29 cellular contexts compared by ENCODE assay signal in genomic region chr1:233815865-233816264, GRCh38.
"Had no signal": no experiment of that assay in that cellular context is flagged by ENCODE, and none has a peak within 500 bp of the region (broad histone marks: within the 10 kb centered on the region; RNA-seq: fewer than 3 reads in every experiment).

No MANE protein-coding gene starts in this region.

- H3K4me2 ChIP-seq: hepatocyte, smooth muscle cell had no signal

- H3K36me3 ChIP-seq: brain microvascular endothelial cell, gastroesophageal sphincter, pancreas, prostate gland, right atrium auricular region, stomach, thyroid gland, upper lobe of right lung, WERI-Rb-1 had no signal

- H3K9me3 ChIP-seq: gastroesophageal sphincter, pancreas, prostate gland, right atrium auricular region, stomach, thyroid gland, upper lobe of right lung had no signal

- FAIRE-seq: astrocyte, keratinocyte, pancreas, TTC549 had no signal

- H3K4me3 ChIP-seq: gastroesophageal sphincter, hepatocyte, pancreas, prostate gland, right atrium auricular region, smooth muscle cell, stomach, thyroid gland, upper lobe of right lung had no signal

- H2AFZ ChIP-seq: hepatocyte had no signal

- H3K27ac ChIP-seq: brain microvascular endothelial cell, gastroesophageal sphincter, hepatocyte, pancreas, prostate gland, right atrium auricular region, stomach, thyroid gland, upper lobe of right lung, WERI-Rb-1 had no signal

- DNase-seq: activated CD4-positive, alpha-beta memory T cell treated with anti-CD3 and anti-CD28 coated beads for 36 hours; activated CD4-positive, alpha-beta T cell treated with anti-CD3 and anti-CD28 coated beads, Interleukin-2, amount 10 ng/mL, durations not matched to agents 24 days and 14 days; activated CD8-positive, alpha-beta memory T cell treated with anti-CD3 and anti-CD28 coated beads, Interleukin-2, amount 50 U/mL, for 4 hours; activated gamma-delta T cell; activated naive CD4-positive, alpha-beta T cell treated with anti-CD3 and anti-CD28 coated beads, Interleukin-2, amount 10 ng/mL, durations not matched to agents 7 days and 5 days; activated T-cell treated with anti-CD3 and anti-CD28 coated beads, Interleukin-2, amount 50 U/mL, for 1 hour; amniotic stem cell; brain microvascular endothelial cell; erythroblast; left colon; naive thymus-derived CD8-positive, alpha-beta T cell; nucleus accumbens; pancreas; stimulated activated CD4-positive, alpha-beta T cell treated with anti-CD3 and anti-CD28 coated beads, Interleukin-1b, Interleukin-23, amount 100 ng/mL, for 48 hours; stimulated activated naive B cell treated with anti-CD40 and anti-IgM and Interleukin-4, amounts not matched to agents 10 μg/mL and 1 μg/mL and 100 μg/mL, for 72 hours; stomach; T-helper 9 cell; thyroid gland; upper lobe of right lung; WERI-Rb-1 had no signal

- H3K4me1 ChIP-seq: gastroesophageal sphincter, pancreas, prostate gland, right atrium auricular region, stomach, thyroid gland, upper lobe of right lung had no signal

- H3K27me3 ChIP-seq: brain microvascular endothelial cell, pancreas, right atrium auricular region, thyroid gland, upper lobe of right lung had no signal

- H3K79me2 ChIP-seq: hepatocyte had no signal

- ATAC-seq: activated CD4-positive, CD25-positive, alpha-beta regulatory T cell treated with anti-CD3 and anti-CD28 coated beads, Interleukin-2, amount 50 U/mL, for 24 hours; gastroesophageal sphincter; left colon; naive thymus-derived CD8-positive, alpha-beta T cell; pancreas; stimulated activated naive B cell treated with anti-CD40 and anti-IgM and Interleukin-4, amounts not matched to agents 10 μg/mL and 1 μg/mL and 100 μg/mL, for 72 hours; upper lobe of right lung had no signal
